In the genomic region with DNA sequence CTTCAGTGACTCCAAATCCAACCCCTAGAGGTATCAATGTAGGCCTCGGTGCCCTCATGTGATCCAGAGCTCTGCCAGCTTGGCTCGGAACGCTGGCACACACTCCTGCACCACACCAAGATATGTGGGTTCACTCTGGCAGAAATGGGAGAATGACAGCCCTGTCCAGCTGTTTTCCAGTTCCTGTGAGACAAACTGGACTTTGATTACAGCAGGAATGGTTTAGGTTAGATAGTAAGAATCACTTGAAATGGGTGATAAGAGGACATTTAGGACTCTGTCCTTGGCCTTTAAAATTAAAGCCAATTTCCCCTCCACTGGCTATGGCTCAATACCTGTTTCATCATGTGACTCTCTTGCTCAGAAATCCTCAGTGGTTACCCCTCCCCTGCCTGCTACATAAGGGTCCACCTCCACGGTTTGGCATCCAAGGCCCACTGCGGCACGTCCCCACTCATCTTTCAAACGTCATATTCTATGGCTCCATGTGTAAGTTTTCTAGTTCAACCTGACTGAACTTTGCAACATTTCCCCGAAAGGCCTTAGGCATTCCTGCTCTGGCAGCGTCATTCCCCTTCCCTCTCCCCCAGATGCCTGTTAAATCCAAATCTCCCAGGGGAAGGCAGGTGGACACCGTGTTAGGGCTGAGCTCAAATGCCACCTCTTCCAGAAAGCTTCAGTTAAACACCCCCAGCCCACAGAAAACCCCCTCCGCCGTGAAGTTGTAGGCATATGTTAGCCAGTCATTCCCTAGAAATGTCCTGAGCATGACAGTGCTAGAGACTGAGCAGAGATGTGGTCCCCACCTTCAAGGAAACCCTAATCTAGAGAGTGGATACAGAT, we compare ENCODE assay signal across 28 cellular contexts. TPM values are rescaled to one million over a fixed set of nuclear protein-coding genes. Genes with fewer than 3 reads are reported as not detected.
DNase-seq lines count a peak whose midpoint lies in the region; ATAC-seq, FAIRE-seq and TF ChIP-seq lines count a peak whose summit lies in the region.
"Had no signal": no experiment of that assay in that cellular context is flagged by ENCODE, and none has a peak within 500 bp of the region (broad histone marks: within the 10 kb centered on the region; RNA-seq: fewer than 3 reads in every experiment).

No MANE protein-coding gene starts in this region.

- in situ Hi-C loops in IMR-90 (cut with MboI; ENCODE audit: low sequenced_read_pairs) = no loop called here

- H3K9ac ChIP-seq in IMR-90 (ENCODE audit: low read depth, low read length) = no peak overlapping the region
- H3K9ac ChIP-seq: SK-N-SH had no signal

- no peaks in the 10 kb centered on the region for H3K27me3 ChIP-seq in IMR-90 (ENCODE audit: control insufficient read depth, insufficient read depth, low read length)
- H3K27me3 ChIP-seq: dorsolateral prefrontal cortex, testis, uterus had no signal

- H2BK20ac ChIP-seq in IMR-90 (ENCODE audit: low read depth, low read length) = peak overlapping the region; percentile 18; the same call in 1 of the 2 replicates

- TF ChIP-seq RAD21 in A549 (conservative IDR thresholded peaks at IDR 0.05 in 1 of 2, IDR thresholded peaks at IDR 0.05 in 1 of 2) (no peak), IMR-90 (IDR thresholded peaks at IDR 0.05; ENCODE audit: low read length) (no peak)

- no peak overlapping the region for H2AFZ ChIP-seq in IMR-90 (replicated peaks; ENCODE audit: low read length, poor library complexity)
- no peak overlapping the region for H2AFZ ChIP-seq in OCI-LY7 (ENCODE audit: low read length)
- H2AFZ ChIP-seq: GM23338 had no signal

- H3K14ac ChIP-seq in IMR-90 (replicated peaks; ENCODE audit: low read depth, low read length) = no peak overlapping the region

- dilution Hi-C loops in IMR-90 (cut with HindIII; ENCODE audit: low sequenced_read_pairs, unreplicated experiment) = no loop called here

- intact Hi-C loops in IMR-90 (cut with micrococcal nuclease) = no loop called here
- intact Hi-C loops in OCI-LY7 (cut with micrococcal nuclease; ENCODE audit: unreplicated experiment) = no loop called here
- intact Hi-C loops in posterior vena cava (cut with DNase I) = no loop called here

- POLR2A ChIA-PET in A549 (lab: Yijun Ruan, JAX) (interaction anchor here (1.2 kb wide), 1 partner anchor 62 kb away, joined by 3 read pairs; no protein-coding TSS in a partner anchor), IMR-90 (lab: Charles Lee; ENCODE audit: unreplicated experiment) (no interaction called here), OCI-LY7 (lab: Charles Lee) (interaction anchor here (0.6 kb wide), 2 partner anchors 107 to 492 kb away, joined by 3 to 5 read pairs; no protein-coding TSS in a partner anchor)

- H2BK5ac ChIP-seq in IMR-90 (ENCODE audit: low read depth, low read length, poor library complexity, severe bottlenecking) = no peak overlapping the region

- no peak overlapping the region for H3K23ac ChIP-seq in IMR-90 (ENCODE audit: low read depth, low read length)

- no peaks in the 10 kb centered on the region for H3K4me1 Mint-ChIP-seq in central memory CD8-positive, alpha-beta T cell
- peaks cover 81% of the 10 kb centered on the region for H3K4me1 Mint-ChIP-seq in nephron
- H3K4me1 Mint-ChIP-seq: neural crest cell had no signal

- peaks cover 45% of the 10 kb centered on the region for H3K27me3 Mint-ChIP-seq in central memory CD8-positive, alpha-beta T cell
- peaks cover 8% of the 10 kb centered on the region for H3K27me3 Mint-ChIP-seq in nephron (ENCODE audit: low read depth)

- BruUV-seq in IMR-90 (replicated peaks; lab: Mats Ljungman, UMichigan) (no TSS peak), OCI-LY7 (replicated peaks; lab: Mats Ljungman, UMichigan) (no TSS peak)

- H4K5ac ChIP-seq in IMR-90 (ENCODE audit: low read depth, low read length) = no peak overlapping the region

- WGBS in A549 (ENCODE audit: missing lambda C conversion rate) = 85% methylated on average over 11 of the region's 12 CpGs
- WGBS in IMR-90 (ENCODE audit: extremely low coverage in 2 of 2, insufficient read length in 1 of 2), 2 experiments = 83% methylated on average over 5 of the region's 12 CpGs; no CpG with 5 or more reads in 1 of the 2 experiments

- no peaks in the 10 kb centered on the region for H3K79me2 ChIP-seq in OCI-LY7 (ENCODE audit: insufficient read depth, low read depth, low read length)

- H3K79me1 ChIP-seq in IMR-90 (ENCODE audit: low read depth in 1 of 2, low read length in 2 of 2) = no peaks in the 10 kb centered on the region

- H3K4me3 ChIP-seq in A549 (no peak overlapping the region), IMR-90 (ENCODE audit: insufficient read depth, low read depth, low read length) (no peak overlapping the region), OCI-LY7 (ENCODE audit: low read depth, low read length, poor library complexity, severe bottlenecking) (no peak overlapping the region)
- H3K4me3 ChIP-seq: dorsolateral prefrontal cortex, GM23338, lower lobe of right lung, testis, uterus had no signal

- CTCF ChIA-PET in A549 (lab: Yijun Ruan, JAX) (interaction anchor here (0.8 to 5.2 kb wide), 8 partner anchors 12 to 187 kb away, joined by 3 to 26 read pairs (median 6); no protein-coding TSS in a partner anchor), IMR-90 (lab: Yijun Ruan, JAX) (no interaction called here), OCI-LY7 (lab: Charles Lee; ENCODE audit: unreplicated experiment) (no interaction called here)

- peak overlapping the region; percentile 1 for H3K27ac Mint-ChIP-seq in central memory CD8-positive, alpha-beta T cell (ENCODE audit: low read depth)
- H3K27ac Mint-ChIP-seq in nephron = peak overlapping the region; percentile 66 to 72 (median 68)
- H3K27ac Mint-ChIP-seq: HFFc6; T-helper 1 cell treated with Interleukin-12 subunit alpha and Interleukin-12 subunit beta and Interleukin-4 antibody, amounts not matched to agents 30 μg/mL and 1 μg/mL, for 36 hours had no signal

- no peak overlapping the region for H4K8ac ChIP-seq in IMR-90 (ENCODE audit: low read depth in 2 of 2, low read length in 2 of 2)

- TF ChIP-seq EP300 in A549 (IDR thresholded peaks at IDR 0.05) = no peak

- H3K4me3 Mint-ChIP-seq in central memory CD8-positive, alpha-beta T cell = no peak overlapping the region
- peak overlapping the region in 2 of 3 experiments; percentile 2 to 13 for H3K4me3 Mint-ChIP-seq in nephron
- H3K4me3 Mint-ChIP-seq: GM23338; HFFc6; neural crest cell; T-helper 1 cell treated with Interleukin-12 subunit alpha and Interleukin-12 subunit beta and Interleukin-4 antibody, amounts not matched to agents 30 μg/mL and 1 μg/mL, for 36 hours had no signal

- no peaks in the 10 kb centered on the region for H3K9me2 ChIP-seq in OCI-LY7 (ENCODE audit: insufficient read depth, low read length)
- H3K9me2 ChIP-seq: SK-N-SH had no signal

- peak overlapping the region; percentile 19 for H2AK9ac ChIP-seq in IMR-90 (replicated peaks; ENCODE audit: low read depth, low read length, poor library complexity)

- H4K20me1 ChIP-seq in IMR-90 (ENCODE audit: insufficient read depth, low read length) = no peaks in the 10 kb centered on the region
- no peaks in the 10 kb centered on the region for H4K20me1 ChIP-seq in OCI-LY7 (ENCODE audit: insufficient read depth, low read length)

- H3K9me3 ChIP-seq in A549 (no peaks in the 10 kb centered on the region), IMR-90 (ENCODE audit: control insufficient read depth, insufficient read depth, low read length) (no peaks in the 10 kb centered on the region), OCI-LY7 (ENCODE audit: low read length) (no peaks in the 10 kb centered on the region)
- H3K9me3 ChIP-seq: lower lobe of right lung, SK-N-SH, testis, uterus had no signal

- peaks cover 54% of the 10 kb centered on the region for H3K4me1 ChIP-seq in A549
- peaks cover 9% of the 10 kb centered on the region for H3K4me1 ChIP-seq in IMR-90 (ENCODE audit: control insufficient read depth, insufficient read depth, low read length)
- no peaks in the 10 kb centered on the region for H3K4me1 ChIP-seq in OCI-LY7 (ENCODE audit: insufficient read depth, low read length, poor library complexity, severe bottlenecking)
- H3K4me1 ChIP-seq: lower lobe of right lung, uterus had no signal

- no peak overlapping the region for H3K18ac ChIP-seq in IMR-90 (ENCODE audit: low read depth, low read length)

- no peak for TF ChIP-seq CTCF in A549 (IDR thresholded peaks at IDR 0.05)
- TF ChIP-seq CTCF in IMR-90 (conservative IDR thresholded peaks at IDR 0.05; ENCODE audit: low read depth, low read length) = no peak
- TF ChIP-seq CTCF in nephron (IDR thresholded peaks at IDR 0.05; ENCODE audit: unreplicated experiment in 3 of 3) = no peak
- no peak for TF ChIP-seq CTCF in OCI-LY7 (conservative IDR thresholded peaks at IDR 0.05; ENCODE audit: low read length)

- ATAC-seq in A549 (no peak), IMR-90 (ENCODE audit: low read depth) (no peak)
- no peak for ATAC-seq in central memory CD8-positive, alpha-beta T cell (replicated peaks; ENCODE audit: extremely low read depth, poor library complexity, severe bottlenecking)

- H3K36me3 Mint-ChIP-seq in central memory CD8-positive, alpha-beta T cell (ENCODE audit: insufficient read depth) = no peaks in the 10 kb centered on the region
- H3K36me3 Mint-ChIP-seq in nephron (ENCODE audit: low read depth) = no peaks in the 10 kb centered on the region
- H3K36me3 Mint-ChIP-seq: CD4-positive, CD25-positive, alpha-beta regulatory T cell had no signal

- TF ChIP-seq POLR2A in A549 (IDR thresholded peaks at IDR 0.05; ENCODE audit: low read length) (no peak), IMR-90 (IDR thresholded peaks at IDR 0.05; ENCODE audit: low read depth, low read length) (no peak)

- H3K9me3 Mint-ChIP-seq in central memory CD8-positive, alpha-beta T cell = no peaks in the 10 kb centered on the region
- no peaks in the 10 kb centered on the region for H3K9me3 Mint-ChIP-seq in nephron
- H3K9me3 Mint-ChIP-seq: CD4-positive, CD25-positive, alpha-beta regulatory T cell; GM23338; HFFc6; neural crest cell; T-helper 1 cell treated with Interleukin-12 subunit alpha and Interleukin-12 subunit beta and Interleukin-4 antibody, amounts not matched to agents 30 μg/mL and 1 μg/mL, for 36 hours had no signal

- DNase-seq in A549 (ENCODE audit: low read depth in 1 of 2, low spot score in 1 of 2) (no peak), IMR-90 (no peak), NCI-H187 treated with DMSO at 0.1 percent for 48 hours (lab: John Stamatoyannopoulos, UW) (no peak), OCI-LY7 (ENCODE audit: low spot score) (no peak), posterior vena cava (ENCODE audit: low spot score) (no peak), hypothalamus (lab: John Stamatoyannopoulos, UW) (no peak)
- DNase-seq in central memory CD8-positive, alpha-beta T cell (ENCODE audit: low spot score in 2 of 2) = no peak
- DNase-seq: activated CD4-positive, alpha-beta T cell treated with anti-CD3 and anti-CD28 coated beads for 4 hours; activated effector memory CD4-positive, alpha-beta T cell treated with anti-CD3 and anti-CD28 coated beads, Interleukin-2, amount 50 U/mL, for 16 hours; activated T-cell treated with anti-CD3 and anti-CD28 coated beads for 4 hours; CD4-positive, CD25-positive, alpha-beta regulatory T cell; cerebellar nuclear complex; dorsolateral prefrontal cortex; HFFc6; Kasumi-1; lower lobe of right lung; NCI-H1048; posterior cingulate gyrus; SK-N-SH; stimulated activated naive CD4-positive, alpha-beta T cell treated with Interleukin-2 at 50 U/mL for 16 hours; testis; uterus had no signal

- H3K27ac ChIP-seq in A549 = peak overlapping the region; percentile 22 to 38; a peak in 2 of 6 replicates
- no peak overlapping the region for H3K27ac ChIP-seq in IMR-90 (ENCODE audit: insufficient read depth, low read length)
- H3K27ac ChIP-seq in OCI-LY7 (ENCODE audit: low read depth, low read length, poor library complexity, severe bottlenecking) = no peak overlapping the region
- H3K27ac ChIP-seq: lower lobe of right lung, testis, uterus had no signal

- peaks cover 14% of the 10 kb centered on the region for H3K9me1 ChIP-seq in IMR-90 (ENCODE audit: insufficient read depth, low read length)

- no peaks in the 10 kb centered on the region for H3K36me3 ChIP-seq in IMR-90 (ENCODE audit: control insufficient read depth, insufficient read depth, low read length)
- no peaks in the 10 kb centered on the region for H3K36me3 ChIP-seq in OCI-LY7 (ENCODE audit: insufficient read depth, low read length)
- H3K36me3 ChIP-seq: lower lobe of right lung, uterus had no signal

- H3K4me2 ChIP-seq in A549 (no peak overlapping the region), IMR-90 (ENCODE audit: low read depth, low read length) (no peak overlapping the region), OCI-LY7 (ENCODE audit: low read length) (no peak overlapping the region)
- H3K4me2 ChIP-seq: SK-N-SH had no signal

- peak overlapping the region; percentile 23; the same call in 2 of the 3 replicates for H2BK15ac ChIP-seq in IMR-90 (ENCODE audit: low read depth, low read length)

- FAIRE-seq in A549 (lab: Jason Lieb, UNC) = no peak
- FAIRE-seq: endothelial cell of umbilical vein, islet of Langerhans had no signal

- peak overlapping the region; percentile 41 for H2BK120ac ChIP-seq in IMR-90 (ENCODE audit: low read depth, low read length)

- no peak overlapping the region for H3K56ac ChIP-seq in IMR-90 (ENCODE audit: extremely low read depth, insufficient read depth, low read length)

- peak overlapping the region; percentile 84 for H2AK5ac ChIP-seq in IMR-90 (ENCODE audit: low read depth, low read length)

- H4K91ac ChIP-seq in IMR-90 (ENCODE audit: insufficient read depth, low read depth, low read length) = peak overlapping the region; percentile 65

- H3K4ac ChIP-seq in IMR-90 (ENCODE audit: low read depth, low read length) = no peak overlapping the region; the same call in 1 of the 2 replicates

RNA-seq across cellular contexts. Expression of gene PLEKHA6, which starts 44.6 kb away (rescaled TPM):
- polyA plus RNA-seq in A549 (2011; rRNA removed) (13.0 and 16.4 TPM in 2 replicates), A549 (2017; fragmentation: RNase III; extraction: RNeasy Plus Mini Kit Qiagen cat#74134 plus additional on column Dnase treatment) (17.9 to 26.2 TPM (median 23.4 TPM) in 3 replicates), IMR-90 (2012; rRNA removed) (19.9 and 20.6 TPM in 2 replicates)
- 12.1 and 14.8 TPM in 2 replicates for polyA plus RNA-seq in A549 (2012; cell fraction: cytosol; rRNA removed)
- 54.7 and 55.1 TPM in 2 replicates for polyA plus RNA-seq in A549 (2012; cell fraction: nucleus; rRNA removed)
- polyA minus RNA-seq in A549 (2011; rRNA and poly(A)+ RNA removed) = 12.4 and 13.0 TPM in 2 replicates
- total RNA-seq in IMR-90 (2012; rRNA removed) (5.0 and 8.2 TPM in 2 replicates), OCI-LY7 (2022) (not detected in 2 replicates), posterior vena cava (10 to 100 TPM; 13.3 to 23.5 TPM)
- 10.7 and 13.6 TPM in 2 replicates for polyA plus RNA-seq in IMR-90 (2012; cell fraction: cytosol; rRNA removed)
- 59.8 and 70.3 TPM in 2 replicates for polyA plus RNA-seq in IMR-90 (2012; cell fraction: nucleus; rRNA removed; ENCODE audit: low replicate concordance)
- total RNA-seq in OCI-LY7 (2014; rRNA removed; shearing (Covaris generic)) = not detected in 2 replicates
- polyA plus RNA-seq: CD4-positive, CD25-positive, alpha-beta regulatory T cell had no signal

Comparison
In these comparisons a context has a peak if more than half of its experiments do, and no peak if none do; other contexts are left out.
1. H3K27ac ChIP-seq: peak in A549 (2 of 2); none in IMR-90 (single experiment) and OCI-LY7 (single experiment).